ENCODE assay signal across 1 cellular context in the genomic region with DNA sequence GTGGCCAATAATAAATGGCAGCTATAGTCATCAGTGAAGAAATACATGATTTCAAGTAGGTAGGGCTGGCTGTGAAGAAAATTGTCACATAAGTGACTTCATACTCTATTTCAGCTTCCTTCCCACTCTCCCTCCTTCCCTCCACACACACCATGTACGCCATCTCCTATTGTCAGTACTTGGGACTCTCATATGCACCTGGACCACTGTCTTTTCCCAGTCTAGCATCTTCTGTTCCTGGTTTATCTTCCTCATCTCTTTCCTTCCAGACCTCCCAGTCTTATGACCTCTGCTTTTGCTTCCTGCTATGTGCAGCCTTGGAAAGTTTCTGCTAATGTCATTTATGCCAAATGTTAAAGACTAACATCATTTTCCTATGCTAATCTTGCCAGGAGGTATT.
A peak's percentile ranks its signal among the peaks of the same experiment; 100 is the strongest.
TF ChIP-seq lines count a peak whose summit lies in the region.

No MANE protein-coding gene starts in this region.

TF ChIP-seq in HepG2, 621 proteins besides CTCF, POLR2A, EP300 and RAD21 (continued from another document and continues in another):
- TF ChIP-seq, protein P1, sequence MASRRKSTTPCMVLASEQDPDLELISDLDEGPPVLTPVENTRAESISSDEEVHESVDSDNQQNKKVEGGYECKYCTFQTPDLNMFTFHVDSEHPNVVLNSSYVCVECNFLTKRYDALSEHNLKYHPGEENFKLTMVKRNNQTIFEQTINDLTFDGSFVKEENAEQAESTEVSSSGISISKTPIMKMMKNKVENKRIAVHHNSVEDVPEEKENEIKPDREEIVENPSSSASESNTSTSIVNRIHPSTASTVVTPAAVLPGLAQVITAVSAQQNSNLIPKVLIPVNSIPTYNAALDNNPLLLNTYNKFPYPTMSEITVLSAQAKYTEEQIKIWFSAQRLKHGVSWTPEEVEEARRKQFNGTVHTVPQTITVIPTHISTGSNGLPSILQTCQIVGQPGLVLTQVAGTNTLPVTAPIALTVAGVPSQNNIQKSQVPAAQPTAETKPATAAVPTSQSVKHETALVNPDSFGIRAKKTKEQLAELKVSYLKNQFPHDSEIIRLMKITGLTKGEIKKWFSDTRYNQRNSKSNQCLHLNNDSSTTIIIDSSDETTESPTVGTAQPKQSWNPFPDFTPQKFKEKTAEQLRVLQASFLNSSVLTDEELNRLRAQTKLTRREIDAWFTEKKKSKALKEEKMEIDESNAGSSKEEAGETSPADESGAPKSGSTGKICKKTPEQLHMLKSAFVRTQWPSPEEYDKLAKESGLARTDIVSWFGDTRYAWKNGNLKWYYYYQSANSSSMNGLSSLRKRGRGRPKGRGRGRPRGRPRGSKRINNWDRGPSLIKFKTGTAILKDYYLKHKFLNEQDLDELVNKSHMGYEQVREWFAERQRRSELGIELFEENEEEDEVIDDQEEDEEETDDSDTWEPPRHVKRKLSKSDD (CRISPR knock-in tag; IDR thresholded peaks at IDR 0.05; ENCODE audit: low read depth) = no peak
- TF ChIP-seq NONO (IDR thresholded peaks at IDR 0.05) = no peak
- TF ChIP-seq NONO (CRISPR knock-in tag; conservative IDR thresholded peaks at IDR 0.05) = no peak
- TF ChIP-seq, protein P2, sequence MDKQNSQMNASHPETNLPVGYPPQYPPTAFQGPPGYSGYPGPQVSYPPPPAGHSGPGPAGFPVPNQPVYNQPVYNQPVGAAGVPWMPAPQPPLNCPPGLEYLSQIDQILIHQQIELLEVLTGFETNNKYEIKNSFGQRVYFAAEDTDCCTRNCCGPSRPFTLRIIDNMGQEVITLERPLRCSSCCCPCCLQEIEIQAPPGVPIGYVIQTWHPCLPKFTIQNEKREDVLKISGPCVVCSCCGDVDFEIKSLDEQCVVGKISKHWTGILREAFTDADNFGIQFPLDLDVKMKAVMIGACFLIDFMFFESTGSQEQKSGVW (CRISPR knock-in tag; IDR thresholded peaks at IDR 0.05; ENCODE audit: borderline replicate concordance) = no peak
- no peak for TF ChIP-seq ZBTB21 (CRISPR knock-in tag; IDR thresholded peaks at IDR 0.05)
- no peak for TF ChIP-seq NFE2 (CRISPR knock-in tag; IDR thresholded peaks at IDR 0.05)
- TF ChIP-seq, protein P3, sequence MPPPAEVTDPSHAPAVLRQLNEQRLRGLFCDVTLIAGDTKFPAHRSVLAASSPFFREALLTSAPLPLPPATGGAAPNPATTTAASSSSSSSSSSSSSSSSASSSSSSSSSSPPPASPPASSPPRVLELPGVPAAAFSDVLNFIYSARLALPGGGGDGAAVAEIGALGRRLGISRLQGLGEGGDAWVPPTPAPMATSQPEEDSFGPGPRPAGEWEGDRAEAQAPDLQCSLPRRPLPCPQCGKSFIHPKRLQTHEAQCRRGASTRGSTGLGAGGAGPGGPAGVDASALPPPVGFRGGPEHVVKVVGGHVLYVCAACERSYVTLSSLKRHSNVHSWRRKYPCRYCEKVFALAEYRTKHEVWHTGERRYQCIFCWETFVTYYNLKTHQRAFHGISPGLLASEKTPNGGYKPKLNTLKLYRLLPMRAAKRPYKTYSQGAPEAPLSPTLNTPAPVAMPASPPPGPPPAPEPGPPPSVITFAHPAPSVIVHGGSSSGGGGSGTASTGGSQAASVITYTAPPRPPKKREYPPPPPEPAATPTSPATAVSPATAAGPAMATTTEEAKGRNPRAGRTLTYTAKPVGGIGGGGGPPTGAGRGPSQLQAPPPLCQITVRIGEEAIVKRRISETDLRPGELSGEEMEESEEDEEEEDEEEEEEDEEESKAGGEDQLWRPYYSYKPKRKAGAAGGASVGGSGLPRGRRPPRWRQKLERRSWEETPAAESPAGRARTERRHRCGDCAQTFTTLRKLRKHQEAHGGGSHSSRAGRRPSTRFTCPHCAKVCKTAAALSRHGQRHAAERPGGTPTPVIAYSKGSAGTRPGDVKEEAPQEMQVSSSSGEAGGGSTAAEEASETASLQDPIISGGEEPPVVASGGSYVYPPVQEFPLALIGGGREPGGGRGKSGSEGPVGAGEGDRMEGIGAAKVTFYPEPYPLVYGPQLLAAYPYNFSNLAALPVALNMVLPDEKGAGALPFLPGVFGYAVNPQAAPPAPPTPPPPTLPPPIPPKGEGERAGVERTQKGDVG (CRISPR knock-in tag; IDR thresholded peaks at IDR 0.05; ENCODE audit: borderline replicate concordance) = no peak
- TF ChIP-seq, protein P4, sequence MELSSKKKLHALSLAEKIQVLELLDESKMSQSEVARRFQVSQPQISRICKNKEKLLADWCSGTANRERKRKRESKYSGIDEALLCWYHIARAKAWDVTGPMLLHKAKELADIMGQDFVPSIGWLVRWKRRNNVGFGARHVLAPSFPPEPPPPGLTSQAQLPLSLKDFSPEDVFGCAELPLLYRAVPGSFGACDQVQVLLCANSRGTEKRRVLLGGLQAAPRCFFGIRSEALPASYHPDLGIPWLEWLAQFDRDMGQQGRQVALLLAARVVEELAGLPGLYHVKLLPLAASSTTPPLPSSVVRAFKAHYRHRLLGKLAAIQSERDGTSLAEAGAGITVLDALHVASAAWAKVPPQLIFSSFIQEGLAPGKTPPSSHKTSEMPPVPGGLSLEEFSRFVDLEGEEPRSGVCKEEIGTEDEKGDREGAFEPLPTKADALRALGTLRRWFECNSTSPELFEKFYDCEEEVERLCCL (CRISPR knock-in tag; IDR thresholded peaks at IDR 0.05; ENCODE audit: borderline replicate concordance) = no peak
- TF ChIP-seq ZFP1 (CRISPR knock-in tag; IDR thresholded peaks at IDR 0.05) = no peak
- TF ChIP-seq, protein P5, sequence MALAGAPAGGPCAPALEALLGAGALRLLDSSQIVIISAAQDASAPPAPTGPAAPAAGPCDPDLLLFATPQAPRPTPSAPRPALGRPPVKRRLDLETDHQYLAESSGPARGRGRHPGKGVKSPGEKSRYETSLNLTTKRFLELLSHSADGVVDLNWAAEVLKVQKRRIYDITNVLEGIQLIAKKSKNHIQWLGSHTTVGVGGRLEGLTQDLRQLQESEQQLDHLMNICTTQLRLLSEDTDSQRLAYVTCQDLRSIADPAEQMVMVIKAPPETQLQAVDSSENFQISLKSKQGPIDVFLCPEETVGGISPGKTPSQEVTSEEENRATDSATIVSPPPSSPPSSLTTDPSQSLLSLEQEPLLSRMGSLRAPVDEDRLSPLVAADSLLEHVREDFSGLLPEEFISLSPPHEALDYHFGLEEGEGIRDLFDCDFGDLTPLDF (CRISPR knock-in tag; IDR thresholded peaks at IDR 0.05) = no peak
- no peak for TF ChIP-seq ZNF329 (CRISPR knock-in tag; IDR thresholded peaks at IDR 0.05; ENCODE audit: low read depth)
- TF ChIP-seq, protein P6, sequence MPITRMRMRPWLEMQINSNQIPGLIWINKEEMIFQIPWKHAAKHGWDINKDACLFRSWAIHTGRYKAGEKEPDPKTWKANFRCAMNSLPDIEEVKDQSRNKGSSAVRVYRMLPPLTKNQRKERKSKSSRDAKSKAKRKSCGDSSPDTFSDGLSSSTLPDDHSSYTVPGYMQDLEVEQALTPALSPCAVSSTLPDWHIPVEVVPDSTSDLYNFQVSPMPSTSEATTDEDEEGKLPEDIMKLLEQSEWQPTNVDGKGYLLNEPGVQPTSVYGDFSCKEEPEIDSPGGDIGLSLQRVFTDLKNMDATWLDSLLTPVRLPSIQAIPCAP (CRISPR knock-in tag; IDR thresholded peaks at IDR 0.05; ENCODE audit: low read depth) = no peak
- TF ChIP-seq SSRP1 (CRISPR knock-in tag; IDR thresholded peaks at IDR 0.05) = 0 out of 2 replicates have a peak, but pooled peaks have one; percentile 28
- no peak for TF ChIP-seq NFKBIZ (CRISPR knock-in tag; IDR thresholded peaks at IDR 0.05)
- TF ChIP-seq ZNF333 (CRISPR knock-in tag; IDR thresholded peaks at IDR 0.05; ENCODE audit: borderline replicate concordance) = no peak
- TF ChIP-seq ZNF776 (CRISPR knock-in tag; IDR thresholded peaks at IDR 0.05) = no peak
- no peak for TF ChIP-seq CCDC6 (CRISPR knock-in tag; IDR thresholded peaks at IDR 0.05)
- TF ChIP-seq KLF16 (CRISPR knock-in tag; IDR thresholded peaks at IDR 0.05) = no peak
- TF ChIP-seq RBM22 (optimal IDR thresholded peaks at IDR 0.05; ENCODE audit: low read length) = peak; percentile 91
- TF ChIP-seq, protein P7, sequence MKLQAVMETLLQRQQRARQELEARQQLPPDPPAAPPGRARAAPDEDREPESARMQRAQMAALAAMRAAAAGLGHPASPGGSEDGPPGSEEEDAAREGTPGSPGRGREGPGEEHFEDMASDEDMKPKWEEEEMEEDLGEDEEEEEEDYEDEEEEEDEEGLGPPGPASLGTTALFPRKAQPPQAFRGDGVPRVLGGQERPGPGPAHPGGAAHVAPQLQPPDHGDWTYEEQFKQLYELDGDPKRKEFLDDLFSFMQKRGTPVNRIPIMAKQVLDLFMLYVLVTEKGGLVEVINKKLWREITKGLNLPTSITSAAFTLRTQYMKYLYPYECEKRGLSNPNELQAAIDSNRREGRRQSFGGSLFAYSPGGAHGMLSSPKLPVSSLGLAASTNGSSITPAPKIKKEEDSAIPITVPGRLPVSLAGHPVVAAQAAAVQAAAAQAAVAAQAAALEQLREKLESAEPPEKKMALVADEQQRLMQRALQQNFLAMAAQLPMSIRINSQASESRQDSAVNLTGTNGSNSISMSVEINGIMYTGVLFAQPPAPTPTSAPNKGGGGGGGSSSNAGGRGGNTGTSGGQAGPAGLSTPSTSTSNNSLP (IDR thresholded peaks at IDR 0.05; ENCODE audit: low read depth, low read length) = no peak
- peak; percentile 41; the same call in 1 of the 2 replicates for TF ChIP-seq POLR2AphosphoS2 (IDR thresholded peaks at IDR 0.05; ENCODE audit: low read depth, low read length)
- no peak for TF ChIP-seq FLYWCH1 (CRISPR knock-in tag; IDR thresholded peaks at IDR 0.05)
- TF ChIP-seq ZNF367 (CRISPR knock-in tag; IDR thresholded peaks at IDR 0.05; ENCODE audit: borderline replicate concordance) = no peak
- TF ChIP-seq, protein P8, sequence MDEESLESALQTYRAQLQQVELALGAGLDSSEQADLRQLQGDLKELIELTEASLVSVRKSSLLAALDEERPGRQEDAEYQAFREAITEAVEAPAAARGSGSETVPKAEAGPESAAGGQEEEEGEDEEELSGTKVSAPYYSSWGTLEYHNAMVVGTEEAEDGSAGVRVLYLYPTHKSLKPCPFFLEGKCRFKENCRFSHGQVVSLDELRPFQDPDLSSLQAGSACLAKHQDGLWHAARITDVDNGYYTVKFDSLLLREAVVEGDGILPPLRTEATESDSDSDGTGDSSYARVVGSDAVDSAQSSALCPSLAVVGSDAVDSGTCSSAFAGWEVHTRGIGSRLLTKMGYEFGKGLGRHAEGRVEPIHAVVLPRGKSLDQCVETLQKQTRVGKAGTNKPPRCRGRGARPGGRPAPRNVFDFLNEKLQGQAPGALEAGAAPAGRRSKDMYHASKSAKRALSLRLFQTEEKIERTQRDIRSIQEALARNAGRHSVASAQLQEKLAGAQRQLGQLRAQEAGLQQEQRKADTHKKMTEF (CRISPR knock-in tag; IDR thresholded peaks at IDR 0.05) = no peak
- no peak for TF ChIP-seq ZNF33B (CRISPR knock-in tag; IDR thresholded peaks at IDR 0.05)
- TF ChIP-seq BORCS8-MEF2B (CRISPR knock-in tag; IDR thresholded peaks at IDR 0.05) = no peak
- no peak for TF ChIP-seq FIP1L1 (IDR thresholded peaks at IDR 0.05; ENCODE audit: borderline replicate concordance, insufficient read depth, low read depth, low read length)
- TF ChIP-seq, protein P9, sequence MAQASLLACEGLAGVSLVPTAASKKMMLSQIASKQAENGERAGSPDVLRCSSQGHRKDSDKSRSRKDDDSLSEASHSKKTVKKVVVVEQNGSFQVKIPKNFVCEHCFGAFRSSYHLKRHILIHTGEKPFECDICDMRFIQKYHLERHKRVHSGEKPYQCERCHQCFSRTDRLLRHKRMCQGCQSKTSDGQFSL (CRISPR knock-in tag; IDR thresholded peaks at IDR 0.05) = no peak
- TF ChIP-seq, protein P10, sequence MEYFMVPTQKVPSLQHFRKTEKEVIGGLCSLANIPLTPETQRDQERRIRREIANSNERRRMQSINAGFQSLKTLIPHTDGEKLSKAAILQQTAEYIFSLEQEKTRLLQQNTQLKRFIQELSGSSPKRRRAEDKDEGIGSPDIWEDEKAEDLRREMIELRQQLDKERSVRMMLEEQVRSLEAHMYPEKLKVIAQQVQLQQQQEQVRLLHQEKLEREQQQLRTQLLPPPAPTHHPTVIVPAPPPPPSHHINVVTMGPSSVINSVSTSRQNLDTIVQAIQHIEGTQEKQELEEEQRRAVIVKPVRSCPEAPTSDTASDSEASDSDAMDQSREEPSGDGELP (IDR thresholded peaks at IDR 0.05; ENCODE audit: borderline replicate concordance, low read depth) = no peak
- peak; percentile 87; the same call in 1 of the 2 replicates for TF ChIP-seq PAF1 (CRISPR knock-in tag; IDR thresholded peaks at IDR 0.05)
- TF ChIP-seq, protein P11, sequence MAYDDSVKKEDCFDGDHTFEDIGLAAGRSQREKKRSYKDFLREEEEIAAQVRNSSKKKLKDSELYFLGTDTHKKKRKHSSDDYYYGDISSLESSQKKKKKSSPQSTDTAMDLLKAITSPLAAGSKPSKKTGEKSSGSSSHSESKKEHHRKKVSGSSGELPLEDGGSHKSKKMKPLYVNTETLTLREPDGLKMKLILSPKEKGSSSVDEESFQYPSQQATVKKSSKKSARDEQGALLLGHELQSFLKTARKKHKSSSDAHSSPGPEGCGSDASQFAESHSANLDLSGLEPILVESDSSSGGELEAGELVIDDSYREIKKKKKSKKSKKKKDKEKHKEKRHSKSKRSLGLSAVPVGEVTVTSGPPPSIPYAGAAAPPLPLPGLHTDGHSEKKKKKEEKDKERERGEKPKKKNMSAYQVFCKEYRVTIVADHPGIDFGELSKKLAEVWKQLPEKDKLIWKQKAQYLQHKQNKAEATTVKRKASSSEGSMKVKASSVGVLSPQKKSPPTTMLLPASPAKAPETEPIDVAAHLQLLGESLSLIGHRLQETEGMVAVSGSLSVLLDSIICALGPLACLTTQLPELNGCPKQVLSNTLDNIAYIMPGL (CRISPR knock-in tag; IDR thresholded peaks at IDR 0.05; ENCODE audit: borderline replicate concordance in 1 of 2, low read depth in 1 of 2) = no peak
- TF ChIP-seq RARG (CRISPR knock-in tag; IDR thresholded peaks at IDR 0.05; ENCODE audit: low read depth) = no peak
- TF ChIP-seq RBAK (CRISPR knock-in tag; IDR thresholded peaks at IDR 0.05) = no peak
- no peak for TF ChIP-seq CEBPB (IDR thresholded peaks at IDR 0.05; ENCODE audit: borderline replicate concordance, low read depth, low read length)
- no peak for TF ChIP-seq NRL (CRISPR knock-in tag; IDR thresholded peaks at IDR 0.05; ENCODE audit: borderline replicate concordance)
- peak; percentile 16; the same call in 1 of the 2 replicates for TF ChIP-seq POLR2AphosphoS5 (IDR thresholded peaks at IDR 0.05; ENCODE audit: low read depth, low read length)
- no peak for TF ChIP-seq GATAD2A (CRISPR knock-in tag; IDR thresholded peaks at IDR 0.05)
- no peak for TF ChIP-seq ZBTB42 (CRISPR knock-in tag; IDR thresholded peaks at IDR 0.05)
- TF ChIP-seq, protein P12, sequence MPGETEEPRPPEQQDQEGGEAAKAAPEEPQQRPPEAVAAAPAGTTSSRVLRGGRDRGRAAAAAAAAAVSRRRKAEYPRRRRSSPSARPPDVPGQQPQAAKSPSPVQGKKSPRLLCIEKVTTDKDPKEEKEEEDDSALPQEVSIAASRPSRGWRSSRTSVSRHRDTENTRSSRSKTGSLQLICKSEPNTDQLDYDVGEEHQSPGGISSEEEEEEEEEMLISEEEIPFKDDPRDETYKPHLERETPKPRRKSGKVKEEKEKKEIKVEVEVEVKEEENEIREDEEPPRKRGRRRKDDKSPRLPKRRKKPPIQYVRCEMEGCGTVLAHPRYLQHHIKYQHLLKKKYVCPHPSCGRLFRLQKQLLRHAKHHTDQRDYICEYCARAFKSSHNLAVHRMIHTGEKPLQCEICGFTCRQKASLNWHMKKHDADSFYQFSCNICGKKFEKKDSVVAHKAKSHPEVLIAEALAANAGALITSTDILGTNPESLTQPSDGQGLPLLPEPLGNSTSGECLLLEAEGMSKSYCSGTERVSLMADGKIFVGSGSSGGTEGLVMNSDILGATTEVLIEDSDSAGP (CRISPR knock-in tag; IDR thresholded peaks at IDR 0.05; ENCODE audit: borderline replicate concordance) = no peak
- TF ChIP-seq ZNF44 (CRISPR knock-in tag; IDR thresholded peaks at IDR 0.05) = no peak
- TF ChIP-seq ZNF20 (CRISPR knock-in tag; IDR thresholded peaks at IDR 0.05) = no peak
